In genomic region chr13:107866007-107866665, GRCh38 we compare ENCODE assay signal across 10 cellular contexts.
DNase-seq lines count a peak whose midpoint lies in the region; ATAC-seq, FAIRE-seq and TF ChIP-seq lines count a peak whose summit lies in the region.
"Had no signal": no experiment of that assay in that cellular context is flagged by ENCODE, and none has a peak within 500 bp of the region (broad histone marks: within the 10 kb centered on the region; RNA-seq: fewer than 3 reads in every experiment).

No MANE protein-coding gene starts in this region.

- H3K4me3 ChIP-seq in AG10803 (ENCODE audit: low read length), result peak overlapping the region; percentile 58
- H3K4me3 ChIP-seq in HepG2 (replicated peaks in 1 of 3; ENCODE audit: insufficient read depth in 1 of 3, low read depth in 2 of 3, low read length in 3 of 3), result no peak overlapping the region
- H3K4me3 ChIP-seq in upper lobe of right lung, result peak overlapping the region; percentile 52

- intact Hi-C loops in HepG2 (cut with micrococcal nuclease; ENCODE audit: unreplicated experiment), result no loop called here
- intact Hi-C loops in upper lobe of right lung (cut with DNase I), result no loop called here
- intact Hi-C loops in natural killer cell (cut with micrococcal nuclease), result no loop called here

- H3K4me2 ChIP-seq in HepG2 (ENCODE audit: low read depth, low read length), result no peak overlapping the region

- no peak for TF ChIP-seq EP300 in HepG2 (IDR thresholded peaks at IDR 0.05; ENCODE audit: low read depth in 2 of 2, low read length in 2 of 2)
- TF ChIP-seq EP300 in HepG2 (CRISPR knock-in tag; IDR thresholded peaks at IDR 0.05; ENCODE audit: borderline replicate concordance), result no peak

- peaks cover 0 to 2% (median 0%) of the 10 kb centered on the region in 5 experiments for H3K9me3 Mint-ChIP-seq in brain
- peaks cover 5 to 13% of the 10 kb centered on the region in 2 donors for H3K9me3 Mint-ChIP-seq in natural killer cell

- H3K27me3 Mint-ChIP-seq in brain (peaks cover 70% of the 10 kb centered on the region), natural killer cell (ENCODE audit: low read depth in 2 of 2) (peaks cover 15 to 25% of the 10 kb centered on the region in 2 donors)

- no peaks in the 10 kb centered on the region for H3K79me2 ChIP-seq in HepG2 (ENCODE audit: insufficient read depth, low read length)

- no TSS peak for BruUV-seq in HepG2 (replicated peaks; lab: Mats Ljungman, UMichigan)

- no peaks in the 10 kb centered on the region for H3K36me3 Mint-ChIP-seq in brain
- no peaks in the 10 kb centered on the region for H3K36me3 Mint-ChIP-seq in natural killer cell

- H3K4me1 Mint-ChIP-seq in brain (peaks cover 27% of the 10 kb centered on the region), natural killer cell (no peaks in the 10 kb centered on the region)

- H3K27ac Mint-ChIP-seq in brain (peak overlapping the region in 4 of 5 experiments; percentile 70 to 93 (median 86)), natural killer cell (no peak overlapping the region)

- no peak for TF ChIP-seq RAD21 in HepG2 (CRISPR knock-in tag; IDR thresholded peaks at IDR 0.05)

- no peak overlapping the region for H2AFZ ChIP-seq in HepG2 (ENCODE audit: low read length)

- H3K4me1 ChIP-seq in HepG2 (ENCODE audit: insufficient read depth, low read length) (no peaks in the 10 kb centered on the region), upper lobe of right lung (peaks cover 9% of the 10 kb centered on the region)

- H3K4me3 Mint-ChIP-seq in brain, result peak overlapping the region; percentile 91 to 94 (median 93)
- H3K4me3 Mint-ChIP-seq in natural killer cell, result no peak overlapping the region

- WGBS in HepG2 (ENCODE audit: low lambda C conversion rate), result 29% methylated on average over 14 of the region's 51 CpGs

- POLR2A ChIA-PET in HepG2 (lab: Yijun Ruan, JAX), result no interaction called here

- H3K27me3 ChIP-seq in HepG2 (ENCODE audit: control insufficient read depth in 1 of 2, insufficient read depth in 2 of 2, low read length in 2 of 2) (peaks cover 2 to 23% of the 10 kb centered on the region in 2 experiments; a peak in 2 of 5 replicates), upper lobe of right lung (peaks cover 50% of the 10 kb centered on the region)

- H3K36me3 ChIP-seq in HepG2 (replicated peaks in 1 of 2; ENCODE audit: control insufficient read depth in 1 of 2, insufficient read depth in 2 of 2, low read length in 2 of 2) (no peaks in the 10 kb centered on the region), upper lobe of right lung (no peaks in the 10 kb centered on the region)

- CTCF ChIA-PET in HepG2 (lab: Yijun Ruan, JAX; ENCODE audit: low intra/inter-chr PET ratio, low total read pairs), result no interaction called here

- H4K20me1 ChIP-seq in HepG2 (ENCODE audit: insufficient read depth, low read length), result no peaks in the 10 kb centered on the region

- no peak for FAIRE-seq in HepG2 (lab: Jason Lieb, UNC)
- FAIRE-seq: GM18507 had no signal

- DNase-seq in AG10803 (ENCODE audit: low read depth), result peak; percentile 26
- peak; percentile 85 for DNase-seq in NCI-H1092 treated with DMSO at 0.1 percent for 48 hours (lab: John Stamatoyannopoulos, UW)
- no peak for DNase-seq in HepG2 (ENCODE audit: low spot score)
- peak; percentile 67 for DNase-seq in upper lobe of right lung
- DNase-seq in natural killer cell, result no peak
- DNase-seq: activated T-cell treated with anti-CD3 and anti-CD28 coated beads, Interleukin-2, amount 50 U/mL, for 4 hours had no signal

- in situ Hi-C loops in HepG2 (cut with HindIII; ENCODE audit: extremely low pct_ligation_motif_present, low pct_unique_long_range_greater_than_20kb), result loop anchor here (25.0 kb wide), 1 partner anchor 654 kb away; no protein-coding TSS in a partner anchor

- ATAC-seq in HepG2, result peak; percentile 57
- ATAC-seq in upper lobe of right lung, result peak; percentile 47
- no peak for ATAC-seq in natural killer cell
- ATAC-seq in GM18505 (IDR thresholded peaks at IDR 0.05; ENCODE audit: unreplicated experiment), result no peak
- ATAC-seq in HG02885 (IDR thresholded peaks at IDR 0.05; ENCODE audit: poor library complexity, unreplicated experiment), result no peak

- no peak for TF ChIP-seq POLR2A in HepG2 (IDR thresholded peaks at IDR 0.05; ENCODE audit: insufficient read depth in 1 of 2, low read depth in 2 of 2, low read length in 2 of 2)
- TF ChIP-seq POLR2A in GM18505 (IDR thresholded peaks at IDR 0.05; ENCODE audit: borderline replicate concordance, extremely low read depth, insufficient read depth, insufficient read length), result no peak

- no peak for TF ChIP-seq CTCF in AG10803 (conservative IDR thresholded peaks at IDR 0.05; ENCODE audit: low read length)
- TF ChIP-seq CTCF in brain (conservative IDR thresholded peaks at IDR 0.05), result no peak
- TF ChIP-seq CTCF in HepG2 (CRISPR knock-in tag; IDR thresholded peaks at IDR 0.05), result no peak
- TF ChIP-seq CTCF in upper lobe of right lung (IDR thresholded peaks at IDR 0.05), result no peak
- TF ChIP-seq CTCF in natural killer cell (IDR thresholded peaks at IDR 0.05), result no peak

- no peak overlapping the region for H3K9ac ChIP-seq in HepG2 (ENCODE audit: insufficient read depth, low read depth, low read length)

- H3K27ac ChIP-seq in HepG2 (ENCODE audit: extremely low read length, insufficient read depth, low read length) (no peak overlapping the region), upper lobe of right lung (no peak overlapping the region)

- H3K9me3 ChIP-seq in HepG2 (ENCODE audit: low read length), result no peaks in the 10 kb centered on the region
- H3K9me3 ChIP-seq in upper lobe of right lung, result no peaks in the 10 kb centered on the region

TF ChIP-seq in HepG2, 621 proteins besides CTCF, POLR2A, EP300 and RAD21:
- TF ChIP-seq ZNF800 (CRISPR knock-in tag; IDR thresholded peaks at IDR 0.05) (no peak), ZNF569 (CRISPR knock-in tag; IDR thresholded peaks at IDR 0.05; ENCODE audit: borderline replicate concordance) (no peak), SAP130 (CRISPR knock-in tag; IDR thresholded peaks at IDR 0.05; ENCODE audit: low read depth) (no peak), SALL1 (CRISPR knock-in tag; IDR thresholded peaks at IDR 0.05) (no peak), ZSCAN9 (CRISPR knock-in tag; IDR thresholded peaks at IDR 0.05; ENCODE audit: borderline replicate concordance) (no peak), STAT6 (CRISPR knock-in tag; IDR thresholded peaks at IDR 0.05; ENCODE audit: borderline replicate concordance) (no peak), TOPORS (CRISPR knock-in tag; IDR thresholded peaks at IDR 0.05) (no peak), KDM1A (CRISPR knock-in tag; IDR thresholded peaks at IDR 0.05) (no peak), ZNF331 (CRISPR knock-in tag; IDR thresholded peaks at IDR 0.05) (no peak), JDP2 (CRISPR knock-in tag; IDR thresholded peaks at IDR 0.05; ENCODE audit: borderline replicate concordance) (no peak), REPIN1 (CRISPR knock-in tag; IDR thresholded peaks at IDR 0.05; ENCODE audit: borderline replicate concordance, low read depth) (no peak)

Comparison
In these comparisons a context has a peak if more than half of its experiments do, and no peak if none do; other contexts are left out.
1. DNase-seq: peak in AG10803 (single experiment), NCI-H1092 treated with DMSO at 0.1 percent for 48 hours (single experiment) and upper lobe of right lung (single experiment); none in HepG2 (single experiment) and natural killer cell (single experiment).
2. H3K4me3 ChIP-seq: peak in AG10803 (single experiment) and upper lobe of right lung (single experiment); none in HepG2 (0 of 3).
3. H3K27ac Mint-ChIP-seq: peak in brain (4 of 5); none in natural killer cell (0 of 2).
4. ATAC-seq: peak in HepG2 (single experiment) and upper lobe of right lung (single experiment); none in natural killer cell (0 of 3), GM18505 (single experiment) and HG02885 (single experiment).